Comparison of ENCODE assay signal across 11 cellular contexts in genomic region chr7:5625938-5626337, GRCh38. TPM values are rescaled to one million over a fixed set of nuclear protein-coding genes. Genes with fewer than 3 reads are reported as not detected.
DNase-seq lines count a peak whose midpoint lies in the region; ATAC-seq and TF ChIP-seq lines count a peak whose summit lies in the region.
"Had no signal": no experiment of that assay in that cellular context is flagged by ENCODE, and none has a peak within 500 bp of the region (broad histone marks: within the 10 kb centered on the region; RNA-seq: fewer than 3 reads in every experiment).

No MANE protein-coding gene starts in this region.

- no peaks in the 10 kb centered on the region for H3K9me3 ChIP-seq in MM.1S (replicated peaks; ENCODE audit: insufficient read depth, low read length)

- DNase-seq in AG08395 (ENCODE audit: low spot score) (peak; percentile 74), H7 (peak; percentile 49), kidney tubule cell (ENCODE audit: low spot score) (peak; percentile 92), inferior parietal cortex (ENCODE audit: extremely low spot score) (no peak), MM.1S (no peak)
- DNase-seq: GF-D8; KG1; stimulated activated CD4-positive, alpha-beta T cell treated with anti-CD3 and anti-CD28 coated beads, Interleukin-12 subunit alpha, Interleukin-12 subunit beta, amount 100 ng/mL, for 4 hours had no signal

- no peaks in the 10 kb centered on the region for H3K4me1 ChIP-seq in MM.1S (ENCODE audit: low read length)

- TF ChIP-seq CTCF in MM.1S (IDR thresholded peaks at IDR 0.05; ENCODE audit: low read length): no peak

- no peaks in the 10 kb centered on the region for H4K20me1 ChIP-seq in MM.1S (ENCODE audit: insufficient read depth, low read length)

- no peak for ATAC-seq in GM19463 (IDR thresholded peaks at IDR 0.05; ENCODE audit: unreplicated experiment)
- ATAC-seq in GM21737 (IDR thresholded peaks at IDR 0.05; ENCODE audit: unreplicated experiment): no peak

- no peaks in the 10 kb centered on the region for H3F3A ChIP-seq in MM.1S (ENCODE audit: insufficient read depth, low read length)

- H3K27ac ChIP-seq in angular gyrus (ENCODE audit: low read depth, low read length) (peak overlapping the region; percentile 1), MM.1S (ENCODE audit: low read length) (no peak overlapping the region)

- H3K79me2 ChIP-seq in MM.1S (ENCODE audit: low read length): no peaks in the 10 kb centered on the region

- H3K36me3 ChIP-seq in H7 (replicated peaks; ENCODE audit: control insufficient read depth, insufficient read depth, low read length): no peaks in the 10 kb centered on the region; the same call in none of the 2 replicates
- no peaks in the 10 kb centered on the region for H3K36me3 ChIP-seq in MM.1S (replicated peaks; ENCODE audit: insufficient read depth, low read length)

- H3K4me3 ChIP-seq in H7 (ENCODE audit: insufficient read depth, low read depth, low read length): no peak overlapping the region
- H3K4me3 ChIP-seq in MM.1S (ENCODE audit: low read length): no peak overlapping the region

- no peak overlapping the region for H2AFZ ChIP-seq in MM.1S (ENCODE audit: low read length)

- H3K27me3 ChIP-seq in H7 (ENCODE audit: control insufficient read depth, insufficient read depth, low read length): no peaks in the 10 kb centered on the region
- H3K27me3 ChIP-seq in MM.1S (replicated peaks; ENCODE audit: insufficient read depth, low read length): no peaks in the 10 kb centered on the region

- no peak overlapping the region for H3K4me2 ChIP-seq in MM.1S (ENCODE audit: low read depth, low read length)

- H3K9ac ChIP-seq in MM.1S (ENCODE audit: low read length): no peak overlapping the region

- no peaks in the 10 kb centered on the region for H3K9me2 ChIP-seq in MM.1S (replicated peaks; ENCODE audit: insufficient read depth, low read length)

RNA-seq across cellular contexts. Expression of gene FSCN1, which starts 33.3 kb away (rescaled TPM):
- 725 and 892 TPM in 2 replicates for total RNA-seq in H7 (2014; rRNA removed; shearing (Covaris generic))

Comparison
In these comparisons a context has a peak if more than half of its experiments do, and no peak if none do; other contexts are left out.
1. DNase-seq: peak in AG08395 (single experiment), H7 (single experiment) and kidney tubule cell (single experiment); none in inferior parietal cortex (single experiment) and MM.1S (single experiment).